ENCODE assay signal across 15 cellular contexts in the genomic region with DNA sequence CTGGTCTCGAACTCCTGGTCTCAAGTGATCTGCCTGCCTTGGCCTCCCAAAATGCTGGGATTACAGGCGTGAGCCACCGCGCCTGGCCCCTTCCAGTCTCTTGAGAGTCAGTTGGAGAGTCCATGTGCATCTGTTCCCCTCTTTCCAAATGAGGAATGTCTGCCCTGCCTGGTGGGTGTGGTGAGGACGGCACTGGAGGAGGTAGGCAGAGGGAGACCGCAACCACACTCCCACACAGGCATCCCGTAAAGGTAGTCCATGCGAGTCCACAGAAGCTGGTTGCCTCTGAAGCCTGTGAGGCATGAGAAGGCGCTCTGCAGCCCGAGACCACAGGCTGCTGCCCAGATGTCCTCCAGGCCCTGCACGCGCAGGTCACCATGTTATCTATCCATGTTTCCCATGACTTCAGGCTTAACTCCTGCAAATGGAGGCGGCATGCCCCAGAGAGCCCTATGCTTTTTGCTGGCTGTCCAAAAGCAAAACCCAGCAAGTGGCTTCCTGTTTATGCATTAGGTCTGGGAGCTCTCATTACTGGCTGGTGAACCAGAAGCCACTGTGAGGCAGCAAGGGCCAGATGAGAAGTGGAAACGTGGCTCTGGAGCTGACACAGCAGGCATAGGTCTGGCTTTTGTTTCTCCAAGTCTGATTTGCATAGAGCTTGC. TPM values are rescaled to one million over a fixed set of nuclear protein-coding genes. Genes with fewer than 3 reads are reported as not detected.
A peak's percentile ranks its signal among the peaks of the same experiment; 100 is the strongest.
DNase-seq lines count a peak whose midpoint lies in the region; ATAC-seq and TF ChIP-seq lines count a peak whose summit lies in the region.
"Had no signal": no experiment of that assay in that cellular context is flagged by ENCODE, and none has a peak within 500 bp of the region (broad histone marks: within the 10 kb centered on the region; RNA-seq: fewer than 3 reads in every experiment).

No MANE protein-coding gene starts in this region.

- peak overlapping the region; percentile 69; the same call in 1 of the 2 replicates for H3K9ac ChIP-seq in iPS-20b (ENCODE audit: low read depth, low read length)

- no peak overlapping the region for H3K4me3 Mint-ChIP-seq in activated CD8-positive, alpha-beta T cell treated with anti-CD3 and anti-CD28 coated beads, Interleukin-2, amount 10 ng/mL, durations not matched to agents 7 days and 5 days
- no peak overlapping the region for H3K4me3 Mint-ChIP-seq in CD8-positive, alpha-beta memory T cell
- H3K4me3 Mint-ChIP-seq: activated T-cell treated with anti-CD3 and anti-CD28 coated beads, Interleukin-2, amount 50 U/mL, for 4 hours had no signal

- no peak overlapping the region for H3K27ac Mint-ChIP-seq in activated CD8-positive, alpha-beta T cell treated with anti-CD3 and anti-CD28 coated beads, Interleukin-2, amount 10 ng/mL, durations not matched to agents 7 days and 5 days
- peak overlapping the region in 1 of 8 donors; percentile 33 for H3K27ac Mint-ChIP-seq in CD8-positive, alpha-beta memory T cell

- no peaks in the 10 kb centered on the region for H3K9me3 Mint-ChIP-seq in activated CD8-positive, alpha-beta T cell treated with anti-CD3 and anti-CD28 coated beads, Interleukin-2, amount 10 ng/mL, durations not matched to agents 7 days and 5 days (ENCODE audit: insufficient read depth)
- H3K9me3 Mint-ChIP-seq in CD8-positive, alpha-beta memory T cell = no peaks in the 10 kb centered on the region
- H3K9me3 Mint-ChIP-seq: activated T-cell treated with anti-CD3 and anti-CD28 coated beads, Interleukin-2, amount 50 U/mL, for 4 hours had no signal

- H3K27me3 Mint-ChIP-seq in activated CD8-positive, alpha-beta T cell treated with anti-CD3 and anti-CD28 coated beads, Interleukin-2, amount 10 ng/mL, durations not matched to agents 7 days and 5 days (ENCODE audit: low read depth) = peaks cover 9% of the 10 kb centered on the region
- peaks cover 14 to 18% of the 10 kb centered on the region in 2 donors for H3K27me3 Mint-ChIP-seq in CD8-positive, alpha-beta memory T cell

- peaks cover 6% of the 10 kb centered on the region for H3K4me1 Mint-ChIP-seq in activated CD8-positive, alpha-beta T cell treated with anti-CD3 and anti-CD28 coated beads, Interleukin-2, amount 10 ng/mL, durations not matched to agents 7 days and 5 days (ENCODE audit: low read depth)
- H3K4me1 Mint-ChIP-seq in CD8-positive, alpha-beta memory T cell = no peaks in the 10 kb centered on the region

- H3K36me3 ChIP-seq in iPS-20b (ENCODE audit: insufficient read depth, low read depth, low read length) = no peaks in the 10 kb centered on the region
- H3K36me3 ChIP-seq in CD8-positive, alpha-beta memory T cell (ENCODE audit: insufficient read depth, low read length) = no peaks in the 10 kb centered on the region

- H3K4me1 ChIP-seq in iPS-20b (ENCODE audit: insufficient read depth, low read length) = peaks cover 12% of the 10 kb centered on the region; the same call in 1 of the 2 replicates
- no peaks in the 10 kb centered on the region for H3K4me1 ChIP-seq in CD8-positive, alpha-beta memory T cell (ENCODE audit: insufficient read depth, low read length)
- H3K4me1 ChIP-seq: body of pancreas had no signal

- no peaks in the 10 kb centered on the region for H3K36me3 Mint-ChIP-seq in activated CD8-positive, alpha-beta T cell treated with anti-CD3 and anti-CD28 coated beads, Interleukin-2, amount 10 ng/mL, durations not matched to agents 7 days and 5 days (ENCODE audit: low read depth)
- no peaks in the 10 kb centered on the region for H3K36me3 Mint-ChIP-seq in CD8-positive, alpha-beta memory T cell

- no peak overlapping the region for H3K27ac ChIP-seq in iPS-20b (ENCODE audit: low read length)
- no peak overlapping the region for H3K27ac ChIP-seq in CD8-positive, alpha-beta memory T cell (ENCODE audit: low read depth, low read length)
- H3K27ac ChIP-seq: 22Rv1, body of pancreas, RWPE1 had no signal

- H3K9me3 ChIP-seq in iPS-20b (ENCODE audit: insufficient read depth, low read depth, low read length) = no peaks in the 10 kb centered on the region
- H3K9me3 ChIP-seq in CD8-positive, alpha-beta memory T cell (ENCODE audit: low read length) = no peaks in the 10 kb centered on the region
- H3K9me3 ChIP-seq: body of pancreas had no signal

- H3K27me3 ChIP-seq in iPS-20b (ENCODE audit: insufficient read depth, low read length) = peaks cover 19% of the 10 kb centered on the region
- no peaks in the 10 kb centered on the region for H3K27me3 ChIP-seq in CD8-positive, alpha-beta memory T cell (ENCODE audit: insufficient read depth, low read length, poor library complexity, severe bottlenecking)
- H3K27me3 ChIP-seq: body of pancreas had no signal

- CTCF ChIA-PET in activated CD8-positive, alpha-beta T cell treated with anti-CD3 and anti-CD28 coated beads, Interleukin-2, amount 10 ng/mL, durations not matched to agents 7 days and 5 days (lab: Charles Lee) = no interaction called here
- CTCF ChIA-PET in CD8-positive, alpha-beta memory T cell (lab: Charles Lee) = no interaction called here

- DNase-seq in NCI-H2107 treated with DMSO at 0.1 percent for 48 hours (lab: John Stamatoyannopoulos, UW; ENCODE audit: unreplicated experiment) (peak; percentile 17), NCI-H2107 (lab: John Stamatoyannopoulos, UW) (no peak), superior temporal gyrus (ENCODE audit: extremely low spot score) (peak; percentile 59), NCI-H510A (lab: John Stamatoyannopoulos, UW) (no peak)
- no peak for DNase-seq in activated CD8-positive, alpha-beta T cell treated with anti-CD3 and anti-CD28 coated beads, Interleukin-2, amount 10 ng/mL, durations not matched to agents 7 days and 5 days
- DNase-seq in CD8-positive, alpha-beta memory T cell = no peak
- DNase-seq: activated T-cell treated with anti-CD3 and anti-CD28 coated beads, Interleukin-2, amount 50 U/mL, for 4 hours; body of pancreas; DMS153; NCI-H2081; stimulated activated naive CD4-positive, alpha-beta T cell had no signal

- POLR2A ChIA-PET in activated CD8-positive, alpha-beta T cell treated with anti-CD3 and anti-CD28 coated beads, Interleukin-2, amount 10 ng/mL, durations not matched to agents 7 days and 5 days (lab: Charles Lee) = no interaction called here
- POLR2A ChIA-PET in CD8-positive, alpha-beta memory T cell (lab: Charles Lee) = no interaction called here

- H3K4me3 ChIP-seq in iPS-20b (ENCODE audit: low read length) = no peak overlapping the region; the same call in 1 of the 2 replicates
- H3K4me3 ChIP-seq in CD8-positive, alpha-beta memory T cell (ENCODE audit: low read length) = no peak overlapping the region
- H3K4me3 ChIP-seq: body of pancreas had no signal

- peak; percentile 53 for ATAC-seq in SK-N-SH treated with all-trans-retinoic acid at 6 μM for 48 hours
- no peak for ATAC-seq in activated CD8-positive, alpha-beta T cell treated with anti-CD3 and anti-CD28 coated beads, Interleukin-2, amount 10 ng/mL, durations not matched to agents 7 days and 5 days
- ATAC-seq: activated T-cell treated with anti-CD3 and anti-CD28 coated beads, Interleukin-2, amount 50 U/mL, for 4 hours; body of pancreas had no signal

TF ChIP-seq in SK-N-SH treated with all-trans-retinoic acid at 6 μM for 48 hours, 23 proteins besides CTCF, POLR2A, EP300 and RAD21:
- TF ChIP-seq ZNF70 (CRISPR knock-in tag; IDR thresholded peaks at IDR 0.05) (peak; percentile 51; the same call in 1 of the 2 replicates), TCF4 (CRISPR knock-in tag; IDR thresholded peaks at IDR 0.05; ENCODE audit: borderline replicate concordance) (no peak), ARNTL (CRISPR knock-in tag; IDR thresholded peaks at IDR 0.05; ENCODE audit: borderline replicate concordance, low read depth) (no peak), ZNF565 (CRISPR knock-in tag; conservative IDR thresholded peaks at IDR 0.05; ENCODE audit: low read depth) (no peak), ISL1 (CRISPR knock-in tag; IDR thresholded peaks at IDR 0.05) (no peak)

RNA-seq across cellular contexts. Expression of a gene that starts 43.4 kb away (rescaled TPM):
- not detected for total RNA-seq in activated CD8-positive, alpha-beta T cell treated with anti-CD3 and anti-CD28 coated beads, Interleukin-2, amount 10 ng/mL, durations not matched to agents 7 days and 5 days
- under 1 TPM in 1 of 2 experiments, not detected in 1; 0.07 TPM for total RNA-seq in CD8-positive, alpha-beta memory T cell
- not detected for polyA plus RNA-seq in CD8-positive, alpha-beta memory T cell
- total RNA-seq: body of pancreas had no signal

Comparison
In these comparisons a context has a peak if more than half of its experiments do, and no peak if none do; other contexts are left out.
1. DNase-seq: peak in NCI-H2107 treated with DMSO at 0.1 percent for 48 hours (single experiment) and superior temporal gyrus (single experiment); none in NCI-H2107 (single experiment), activated CD8-positive, alpha-beta T cell treated with anti-CD3 and anti-CD28 coated beads, Interleukin-2, amount 10 ng/mL, durations not matched to agents 7 days and 5 days (single experiment), CD8-positive, alpha-beta memory T cell (0 of 5) and NCI-H510A (single experiment).